Comparison of ENCODE assay signal across 9 cellular contexts in the genomic region with DNA sequence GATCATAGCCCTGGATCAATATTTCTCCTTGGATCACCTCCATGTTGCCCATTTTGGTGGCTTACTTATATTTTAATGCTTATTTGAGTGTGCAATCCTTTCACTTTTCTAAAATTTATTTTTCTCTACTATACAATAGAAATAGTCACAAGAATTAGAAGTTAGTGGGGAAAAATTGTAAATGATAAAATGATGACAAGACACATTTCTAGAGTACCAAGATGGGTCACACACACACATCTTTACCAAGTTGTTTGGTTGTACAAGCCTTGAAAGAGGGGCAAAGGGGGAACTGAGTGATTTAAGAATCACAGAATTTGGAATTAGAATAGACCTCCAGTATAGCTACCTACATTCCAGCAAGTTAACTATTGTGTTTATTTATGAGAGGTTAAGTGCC.
"Had no signal": no experiment of that assay in that cellular context is flagged by ENCODE, and none has a peak within 500 bp of the region (broad histone marks: within the 10 kb centered on the region; RNA-seq: fewer than 3 reads in every experiment).

No MANE protein-coding gene starts in this region.

- H3K36me3 ChIP-seq: HAP-1 had no signal

- FAIRE-seq: HTR-8/SVneo had no signal

- H3K4me3 ChIP-seq: GM23338, HAP-1 had no signal

- H3K4me2 ChIP-seq: GM23338, KMS-11 had no signal

- H3K9me3 ChIP-seq: HAP-1 had no signal

- H3K27ac ChIP-seq: KMS-11 had no signal

- DNase-seq: H7, HFFc6, Karpas-422, KBM-7 had no signal

- ATAC-seq: GM23338, HCT116 had no signal

- H3K9ac ChIP-seq: KMS-11 had no signal

- H2AFZ ChIP-seq: GM23338 had no signal
